ENCODE assay signal across 16 cellular contexts in genomic region chr15:47384776-47385175, GRCh38.
DNase-seq lines count a peak whose midpoint lies in the region; ATAC-seq and TF ChIP-seq lines count a peak whose summit lies in the region.
"Had no signal": no experiment of that assay in that cellular context is flagged by ENCODE, and none has a peak within 500 bp of the region (broad histone marks: within the 10 kb centered on the region; RNA-seq: fewer than 3 reads in every experiment).

No MANE protein-coding gene starts in this region.

- no peak overlapping the region for H2BK12ac ChIP-seq in neuronal stem cell (ENCODE audit: low read length)

- no peak for TF ChIP-seq POLR2A in uterus (IDR thresholded peaks at IDR 0.05)

- peaks cover 11% of the 10 kb centered on the region for H3K4me1 ChIP-seq in RWPE2 (ENCODE audit: insufficient read depth, poor library complexity, severe bottlenecking)
- no peaks in the 10 kb centered on the region for H3K4me1 ChIP-seq in uterus
- peaks cover 0 to 5% of the 10 kb centered on the region in 2 donors for H3K4me1 ChIP-seq in neuronal stem cell (ENCODE audit: control insufficient read depth in 2 of 2, insufficient read depth in 1 of 2, low read depth in 1 of 2, low read length in 2 of 2)

- H2BK5ac ChIP-seq in neuronal stem cell (ENCODE audit: low read length) = no peak overlapping the region

- no peak overlapping the region for H2BK15ac ChIP-seq in neuronal stem cell (ENCODE audit: low read length)

- no peaks in the 10 kb centered on the region for H3K79me1 ChIP-seq in neuronal stem cell (ENCODE audit: low read depth, low read length)

- H4K91ac ChIP-seq in neuronal stem cell (ENCODE audit: low read depth, low read length, poor library complexity) = no peak overlapping the region

- no peak overlapping the region for H4K8ac ChIP-seq in neuronal stem cell (ENCODE audit: low read depth, low read length)

- H3K4me3 ChIP-seq in RWPE2 (ENCODE audit: severe bottlenecking) (no peak overlapping the region), fibroblast of mammary gland (ENCODE audit: control insufficient read depth, low read depth, low read length) (no peak overlapping the region), uterus (no peak overlapping the region), neuronal stem cell (ENCODE audit: low read length in 2 of 2) (no peak overlapping the region)
- H3K4me3 ChIP-seq: PC-9 had no signal

- H3K9ac ChIP-seq in neuronal stem cell (ENCODE audit: low read depth, low read length, poor library complexity) = no peak overlapping the region
- H3K9ac ChIP-seq: KMS-11 had no signal

- H3K18ac ChIP-seq in neuronal stem cell (ENCODE audit: low read length) = no peak overlapping the region

- intact Hi-C loops in sciatic nerve (cut with DNase I) (no loop called here), uterus (cut with DNase I; ENCODE audit: low total_unique reads) (no loop called here)

- H3K14ac ChIP-seq in neuronal stem cell (ENCODE audit: low read length) = no peak overlapping the region

- H3K36me3 ChIP-seq in RWPE2 (ENCODE audit: low read depth) (no peaks in the 10 kb centered on the region), uterus (no peaks in the 10 kb centered on the region), neuronal stem cell (replicated peaks in 1 of 2; ENCODE audit: control insufficient read depth in 2 of 2, insufficient read depth in 2 of 2, low read length in 2 of 2) (no peaks in the 10 kb centered on the region)
- H3K36me3 ChIP-seq: BE2C had no signal

- H3K4ac ChIP-seq in neuronal stem cell (ENCODE audit: low read length) = no peak overlapping the region

- no peak overlapping the region for H3K4me2 ChIP-seq in neuronal stem cell (ENCODE audit: insufficient read depth, low read length, poor library complexity, severe bottlenecking)
- H3K4me2 ChIP-seq: KMS-11, PC-9 had no signal

- DNase-seq in DMS 273 (lab: John Stamatoyannopoulos, UW; ENCODE audit: unreplicated experiment) (peak; percentile 31), DMS 273 treated with DMSO at 0.1 percent for 48 hours (lab: John Stamatoyannopoulos, UW) (no peak), RWPE2 (ENCODE audit: low spot score) (no peak), fibroblast of mammary gland (ENCODE audit: low read depth) (peak; percentile 22), sciatic nerve (ENCODE audit: low spot score) (no peak), uterus (no peak), neuronal stem cell (ENCODE audit: low spot score) (no peak)
- DNase-seq: CD4-positive, alpha-beta T cell; NCI-H1436; NCI-H2029 treated with DMSO at 0.1 percent for 48 hours; PC-9 had no signal

- no peak overlapping the region for H2AK5ac ChIP-seq in neuronal stem cell (ENCODE audit: low read depth, low read length)

- no peaks in the 10 kb centered on the region for H3K27me3 ChIP-seq in RWPE2 (ENCODE audit: insufficient read depth, poor library complexity, severe bottlenecking)
- H3K27me3 ChIP-seq in uterus = no peaks in the 10 kb centered on the region
- H3K27me3 ChIP-seq in neuronal stem cell (ENCODE audit: control insufficient read depth in 3 of 3, insufficient read depth in 3 of 3, low read depth in 1 of 3, low read length in 3 of 3) = no peaks in the 10 kb centered on the region
- H3K27me3 ChIP-seq: BE2C had no signal

- H3K9me3 ChIP-seq in RWPE2 (ENCODE audit: severe bottlenecking) (no peaks in the 10 kb centered on the region), uterus (no peaks in the 10 kb centered on the region), neuronal stem cell (replicated peaks in 1 of 2; ENCODE audit: control insufficient read depth in 2 of 2, insufficient read depth in 1 of 2, low read depth in 1 of 2, low read length in 2 of 2) (no peaks in the 10 kb centered on the region)
- H3K9me3 ChIP-seq: BE2C had no signal

- no peak overlapping the region for H2BK120ac ChIP-seq in neuronal stem cell (ENCODE audit: low read depth, low read length)

- WGBS in neuronal stem cell (ENCODE audit: extremely low coverage in 2 of 2, insufficient read length in 2 of 2, insufficient replicate concordance in 1 of 2), 2 donors = no CpG with 5 or more reads among the region's 2 CpGs

- ATAC-seq in RWPE2 (ENCODE audit: low read depth) (no peak), sciatic nerve (peak; percentile 64), GM21381 (IDR thresholded peaks at IDR 0.05; ENCODE audit: unreplicated experiment) (no peak)
- ATAC-seq: HepG2 had no signal

- H3K27ac ChIP-seq in RWPE2 (ENCODE audit: poor library complexity, severe bottlenecking) = peak overlapping the region; percentile 9
- H3K27ac ChIP-seq in uterus = no peak overlapping the region
- H3K27ac ChIP-seq in neuronal stem cell (replicated peaks; ENCODE audit: low read length) = no peak overlapping the region
- H3K27ac ChIP-seq: 22Rv1, KMS-11, PC-9 had no signal

- TF ChIP-seq CTCF in RWPE2 (IDR thresholded peaks at IDR 0.05; ENCODE audit: poor library complexity, severe bottlenecking) = no peak
- TF ChIP-seq CTCF in fibroblast of mammary gland (conservative IDR thresholded peaks at IDR 0.05; ENCODE audit: control insufficient read depth, insufficient read depth, low read depth, low read length) = no peak
- no peak for TF ChIP-seq CTCF in uterus (IDR thresholded peaks at IDR 0.05)

- no peak overlapping the region for H2AFZ ChIP-seq in neuronal stem cell (ENCODE audit: low read length)
- H2AFZ ChIP-seq: PC-9 had no signal

- no peak overlapping the region for H3K23ac ChIP-seq in neuronal stem cell (ENCODE audit: low read depth, low read length, poor library complexity)

Comparison
In these comparisons a context has a peak if more than half of its experiments do, and no peak if none do; other contexts are left out.
1. DNase-seq: peak in DMS 273 (single experiment) and fibroblast of mammary gland (single experiment); none in DMS 273 treated with DMSO at 0.1 percent for 48 hours (single experiment), RWPE2 (single experiment), sciatic nerve (single experiment), uterus (0 of 2) and neuronal stem cell (single experiment).